In the genomic region with DNA sequence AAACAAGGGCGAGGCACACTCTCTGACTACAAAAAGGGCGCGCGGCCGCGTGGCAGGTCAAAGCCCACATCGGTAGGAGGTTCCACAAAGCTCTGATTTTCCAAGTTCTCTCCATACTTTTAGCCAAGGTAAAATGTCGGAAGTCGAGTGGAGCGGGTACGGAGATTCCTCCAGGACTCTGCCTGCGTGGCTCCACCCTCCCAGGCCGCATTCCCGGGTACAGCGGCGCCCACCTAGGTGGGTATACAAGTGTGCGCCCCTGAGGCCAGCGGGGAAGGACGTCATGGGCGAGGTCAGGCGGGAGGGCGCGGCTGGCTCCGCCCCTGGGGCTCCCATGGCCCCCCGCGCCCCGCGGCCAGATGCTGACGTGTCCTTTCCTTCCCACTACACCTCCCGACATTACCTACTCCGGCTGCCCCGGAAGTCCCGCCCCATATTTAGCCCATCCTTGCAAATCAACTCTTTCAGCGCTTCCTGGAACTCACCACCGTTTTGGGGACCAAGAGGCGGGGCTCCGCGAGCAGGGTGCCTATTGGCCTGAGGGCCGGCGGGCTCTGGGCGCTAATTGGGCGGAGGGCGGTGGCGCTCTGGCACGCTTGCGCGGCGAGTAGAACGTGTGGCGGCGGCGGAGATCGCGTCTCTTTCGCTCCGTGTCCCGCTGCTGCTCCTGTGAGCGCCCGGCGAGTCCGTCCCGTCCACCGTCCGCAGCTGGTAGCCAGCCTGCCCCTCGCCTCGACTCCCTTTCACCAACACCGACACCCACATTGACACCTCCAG, we compare ENCODE assay signal across 8 cellular contexts. TPM values are rescaled to one million over a fixed set of nuclear protein-coding genes. Genes with fewer than 3 reads are reported as not detected.
DNase-seq lines count a peak whose midpoint lies in the region; ATAC-seq and TF ChIP-seq lines count a peak whose summit lies in the region.

A gene (plus strand): TSS at position 639 of the 777 bp plus-strand sequence. CDS start 180 bp downstream, outside the sequence.

- ATAC-seq in RWPE2 (ENCODE audit: low read depth) = peak; percentile 95
- ATAC-seq in naive thymus-derived CD4-positive, alpha-beta T cell = peak; percentile 96

- H3K27ac ChIP-seq in RWPE2 (ENCODE audit: poor library complexity, severe bottlenecking) = peak within 1 kb of the TSS; percentile 52
- peak within 1 kb of the TSS; percentile 94 for H3K27ac ChIP-seq in fibroblast of lung (ENCODE audit: insufficient read depth, low read length)
- peak within 1 kb of the TSS; percentile 86 for H3K27ac ChIP-seq in naive thymus-derived CD4-positive, alpha-beta T cell (ENCODE audit: low read depth, low read length)

- peaks cover 46% of the 10 kb centered on the region for H3K79me2 ChIP-seq in fibroblast of lung (ENCODE audit: control insufficient read depth, insufficient read depth, low read length)

- peak within 1 kb of the TSS; percentile 100 for H3K4me3 Mint-ChIP-seq in activated T-helper 2 cell treated with anti-CD3 and anti-CD28 coated beads, Interferon-gamma antibody, Interleukin-2, Interleukin-4, amounts not matched to agents 10 μg/mL and 5 μg/mL and 100 μg/mL, durations not matched to agents 14 hours and 24 hours and 36 hours (ENCODE audit: low read depth)
- H3K4me3 Mint-ChIP-seq in naive thymus-derived CD4-positive, alpha-beta T cell = peak within 1 kb of the TSS in 6 of 10 donors; percentile 98 to 99 (median 98)

- CTCF ChIA-PET in naive thymus-derived CD4-positive, alpha-beta T cell (lab: Charles Lee) = no interaction called here

- intact Hi-C loops in activated T-helper 2 cell treated with anti-CD3 and anti-CD28 coated beads, Interferon-gamma antibody, Interleukin-2, Interleukin-4, amounts not matched to agents 10 μg/mL and 5 μg/mL and 100 μg/mL, durations not matched to agents 14 hours and 24 hours and 36 hours (cut with micrococcal nuclease) = loop anchor here (1.0 to 10.0 kb wide), 4 partner anchors 66 to 1573 kb away; a partner anchor contains a TSS
- intact Hi-C loops in naive thymus-derived CD4-positive, alpha-beta T cell (cut with micrococcal nuclease) = loop anchor here (1.0 to 10.0 kb wide), 17 partner anchors 63 to 1961 kb away; a partner anchor contains a TSS

- peak within 1 kb of the TSS; percentile 86 for H3K9ac ChIP-seq in fibroblast of lung (ENCODE audit: insufficient read depth, low read length)

- peaks cover 31% of the 10 kb centered on the region for H3K4me1 Mint-ChIP-seq in activated T-helper 2 cell treated with anti-CD3 and anti-CD28 coated beads, Interferon-gamma antibody, Interleukin-2, Interleukin-4, amounts not matched to agents 10 μg/mL and 5 μg/mL and 100 μg/mL, durations not matched to agents 14 hours and 24 hours and 36 hours (ENCODE audit: low read depth)
- H3K4me1 Mint-ChIP-seq in naive thymus-derived CD4-positive, alpha-beta T cell = peaks cover 5 to 55% (median 43%) of the 10 kb centered on the region in 7 donors

- TF ChIP-seq CTCF in RWPE2 (IDR thresholded peaks at IDR 0.05; ENCODE audit: poor library complexity, severe bottlenecking) = no peak
- TF ChIP-seq CTCF in fibroblast of lung (conservative IDR thresholded peaks at IDR 0.05 in 1 of 2, IDR thresholded peaks at IDR 0.05 in 1 of 2; ENCODE audit: low read depth in 1 of 2, low read length in 2 of 2) = no peak

- DNase-seq in EH (ENCODE audit: low read depth) (peak; percentile 100), H4 (ENCODE audit: low spot score) (peak; percentile 99), LoVo (ENCODE audit: low spot score) (peak; percentile 100), RWPE2 (ENCODE audit: low spot score) (peak; percentile 100), fibroblast of lung (ENCODE audit: low read depth in 2 of 2) (peak; percentile 99)
- peak; percentile 99 for DNase-seq in activated T-helper 2 cell treated with anti-CD3 and anti-CD28 coated beads, Interferon-gamma antibody, Interleukin-2, Interleukin-4, amounts not matched to agents 10 μg/mL and 5 μg/mL and 100 μg/mL, durations not matched to agents 14 hours and 24 hours and 36 hours (ENCODE audit: low spot score)
- peak; percentile 92 to 100 (median 98) for DNase-seq in naive thymus-derived CD4-positive, alpha-beta T cell
- peak; percentile 94 to 98 (median 96) for DNase-seq in stimulated activated naive CD4-positive, alpha-beta T cell (lab: John Stamatoyannopoulos, UW)

- H3K4me3 ChIP-seq in RWPE2 (ENCODE audit: severe bottlenecking) (peak within 1 kb of the TSS; percentile 91), fibroblast of lung (replicated peaks in 1 of 4; ENCODE audit: control extremely low read depth in 1 of 4, insufficient read depth in 1 of 4, low read depth in 3 of 4, low read length in 4 of 4) (peak within 1 kb of the TSS; percentile 81 to 99 (median 91))
- peak within 1 kb of the TSS; percentile 96 for H3K4me3 ChIP-seq in naive thymus-derived CD4-positive, alpha-beta T cell (ENCODE audit: low read length)

- no peaks in the 10 kb centered on the region for H3K27me3 ChIP-seq in RWPE2 (ENCODE audit: insufficient read depth, poor library complexity, severe bottlenecking)
- no peaks in the 10 kb centered on the region for H3K27me3 ChIP-seq in fibroblast of lung (ENCODE audit: control insufficient read depth, insufficient read depth, low read length)
- no peaks in the 10 kb centered on the region for H3K27me3 ChIP-seq in naive thymus-derived CD4-positive, alpha-beta T cell (ENCODE audit: control insufficient read depth in 2 of 2, insufficient read depth in 2 of 2, low read length in 2 of 2)

- peaks cover 39% of the 10 kb centered on the region for H3K36me3 Mint-ChIP-seq in activated T-helper 2 cell treated with anti-CD3 and anti-CD28 coated beads, Interferon-gamma antibody, Interleukin-2, Interleukin-4, amounts not matched to agents 10 μg/mL and 5 μg/mL and 100 μg/mL, durations not matched to agents 14 hours and 24 hours and 36 hours (ENCODE audit: low read depth)
- peaks cover 0 to 16% (median 7%) of the 10 kb centered on the region in 5 donors for H3K36me3 Mint-ChIP-seq in naive thymus-derived CD4-positive, alpha-beta T cell

- peaks cover 29% of the 10 kb centered on the region for H3K36me3 ChIP-seq in RWPE2 (ENCODE audit: low read depth)
- no peaks in the 10 kb centered on the region for H3K36me3 ChIP-seq in fibroblast of lung (ENCODE audit: control insufficient read depth, insufficient read depth, low read length)
- peaks cover 0 to 4% (median 0%) of the 10 kb centered on the region in 3 experiments for H3K36me3 ChIP-seq in naive thymus-derived CD4-positive, alpha-beta T cell (ENCODE audit: control insufficient read depth in 2 of 3, insufficient read depth in 3 of 3, low read length in 3 of 3)

- peak within 1 kb of the TSS; percentile 95 for H3K4me2 ChIP-seq in fibroblast of lung (ENCODE audit: extremely low read depth, insufficient read depth, low read length)

- H2AFZ ChIP-seq in fibroblast of lung (ENCODE audit: low read length) = peak within 1 kb of the TSS; percentile 86

- H3K9me3 ChIP-seq in RWPE2 (ENCODE audit: severe bottlenecking) (no peaks in the 10 kb centered on the region), fibroblast of lung (ENCODE audit: control insufficient read depth, insufficient read depth, low read depth, low read length) (no peaks in the 10 kb centered on the region)
- no peaks in the 10 kb centered on the region for H3K9me3 ChIP-seq in naive thymus-derived CD4-positive, alpha-beta T cell (ENCODE audit: control insufficient read depth in 2 of 3, low read length in 3 of 3)

- no peaks in the 10 kb centered on the region for H3K9me3 Mint-ChIP-seq in activated T-helper 2 cell treated with anti-CD3 and anti-CD28 coated beads, Interferon-gamma antibody, Interleukin-2, Interleukin-4, amounts not matched to agents 10 μg/mL and 5 μg/mL and 100 μg/mL, durations not matched to agents 14 hours and 24 hours and 36 hours
- no peaks in the 10 kb centered on the region for H3K9me3 Mint-ChIP-seq in naive thymus-derived CD4-positive, alpha-beta T cell

- peaks cover 1% of the 10 kb centered on the region for H4K20me1 ChIP-seq in fibroblast of lung (ENCODE audit: control insufficient read depth, extremely low read depth, insufficient read depth, low read length)

- H3K27me3 Mint-ChIP-seq in activated T-helper 2 cell treated with anti-CD3 and anti-CD28 coated beads, Interferon-gamma antibody, Interleukin-2, Interleukin-4, amounts not matched to agents 10 μg/mL and 5 μg/mL and 100 μg/mL, durations not matched to agents 14 hours and 24 hours and 36 hours (ENCODE audit: low read depth) = peaks cover 5% of the 10 kb centered on the region
- peaks cover 0 to 4% (median 0%) of the 10 kb centered on the region in 5 donors for H3K27me3 Mint-ChIP-seq in naive thymus-derived CD4-positive, alpha-beta T cell

- peak within 1 kb of the TSS; percentile 99 for H3K27ac Mint-ChIP-seq in activated T-helper 2 cell treated with anti-CD3 and anti-CD28 coated beads, Interferon-gamma antibody, Interleukin-2, Interleukin-4, amounts not matched to agents 10 μg/mL and 5 μg/mL and 100 μg/mL, durations not matched to agents 14 hours and 24 hours and 36 hours
- H3K27ac Mint-ChIP-seq in naive thymus-derived CD4-positive, alpha-beta T cell = peak within 1 kb of the TSS in 5 of 9 donors; percentile 94 to 99 (median 98)

- POLR2A ChIA-PET in naive thymus-derived CD4-positive, alpha-beta T cell (lab: Charles Lee) = interaction anchor here (0.5 to 4.1 kb wide), 4 partner anchors 15 to 259 kb away, joined by 3 to 40 read pairs (median 4); a partner anchor contains a TSS

- H3K4me1 ChIP-seq in RWPE2 (ENCODE audit: insufficient read depth, poor library complexity, severe bottlenecking) (peaks cover 17% of the 10 kb centered on the region), fibroblast of lung (ENCODE audit: control insufficient read depth, extremely low read depth, insufficient read depth, low read length) (no peaks in the 10 kb centered on the region)
- H3K4me1 ChIP-seq in naive thymus-derived CD4-positive, alpha-beta T cell (ENCODE audit: control insufficient read depth in 2 of 2, insufficient read depth in 2 of 2, low read length in 2 of 2) = peaks cover 22 to 26% of the 10 kb centered on the region in 2 donors

RNA-seq across cellular contexts. Expression of the gene that starts here (rescaled TPM):
- 153 and 157 TPM in 2 replicates for total RNA-seq in H4 (2014; rRNA removed; shearing (Covaris generic))
- total RNA-seq in activated T-helper 2 cell treated with anti-CD3 and anti-CD28 coated beads, Interferon-gamma antibody, Interleukin-2, Interleukin-4, amounts not matched to agents 10 μg/mL and 5 μg/mL and 100 μg/mL, durations not matched to agents 14 hours and 24 hours and 36 hours = 311 TPM in 2 replicates
- 172 and 174 TPM in 2 replicates for total RNA-seq in fibroblast of lung
- 137 and 166 TPM in 2 replicates for polyA plus RNA-seq in fibroblast of lung
- polyA plus RNA-seq in fibroblast of lung (2012) = 179 and 208 TPM in 2 replicates
- 232 and 237 TPM in 2 replicates for polyA minus RNA-seq in fibroblast of lung (ENCODE audit: low replicate concordance)
- 100 to 1,000 TPM; 132 to 253 (median 163) TPM for total RNA-seq in naive thymus-derived CD4-positive, alpha-beta T cell
- polyA plus RNA-seq in naive thymus-derived CD4-positive, alpha-beta T cell = 10 to 100 TPM; 68.6 to 99.9 TPM

Comparison
In these comparisons a context has a peak if more than half of its experiments do, and no peak if none do; other contexts are left out.
1. Peak in every context shown above with its lines: DNase-seq, ATAC-seq, H3K4me3 ChIP-seq and H3K27ac ChIP-seq.